8 cellular contexts compared by ENCODE assay signal in genomic region chr17:2266045-2266864, GRCh38. TPM values are rescaled to one million over a fixed set of nuclear protein-coding genes. Genes with fewer than 3 reads are reported as not detected.
A peak's percentile ranks its signal among the peaks of the same experiment; 100 is the strongest.
DNase-seq lines count a peak whose midpoint lies in the region; ATAC-seq and TF ChIP-seq lines count a peak whose summit lies in the region.

No MANE protein-coding gene starts in this region.

- peaks cover 0 to 51% (median 29%) of the 10 kb centered on the region in 4 donors for H3K4me1 ChIP-seq in tibial artery

- no peak overlapping the region for H3K4me3 ChIP-seq in tibial artery

- H3K27me3 ChIP-seq in tibial artery = no peaks in the 10 kb centered on the region

- peak; percentile 75 for DNase-seq in activated CD4-positive, alpha-beta T cell treated with anti-CD3 and anti-CD28 coated beads, Interleukin-2, amount 50 U/mL, for 1 hour
- DNase-seq in immature natural killer cell = peak; percentile 95 to 96 (median 96)
- peak; percentile 84 for DNase-seq in stimulated activated naive CD8-positive, alpha-beta T cell treated with anti-CD3 and anti-CD28 coated beads, Interleukin-15, Interleukin-2, amounts not matched to agents 100 U/mL and 50 U/mL, for 24 hours
- DNase-seq in tibial artery = no peak
- no peak for DNase-seq in epidermal melanocyte (ENCODE audit: insufficient read length, low spot score)

- peaks cover 0 to 1% (median 0%) of the 10 kb centered on the region in 6 donors for H3K9me3 Mint-ChIP-seq in immature natural killer cell

- peaks cover 0 to 14% (median 0%) of the 10 kb centered on the region in 3 donors for H3K36me3 Mint-ChIP-seq in immature natural killer cell

- no peaks in the 10 kb centered on the region for H3K9me3 ChIP-seq in tibial artery

- H3K4me1 Mint-ChIP-seq in immature natural killer cell = peaks cover 80 to 88% of the 10 kb centered on the region in 2 donors

- peak overlapping the region; percentile 98 to 100 (median 100) for H3K27ac Mint-ChIP-seq in immature natural killer cell

- H3K4me3 Mint-ChIP-seq in immature natural killer cell = peak overlapping the region; percentile 79 to 93 (median 86)

- H3K27ac ChIP-seq in tibial artery = no peak overlapping the region

- peaks cover 0 to 39% (median 0%) of the 10 kb centered on the region in 3 donors for H3K36me3 ChIP-seq in tibial artery

- no peak for TF ChIP-seq CTCF in tibial artery (IDR thresholded peaks at IDR 0.05)

- H3K27me3 Mint-ChIP-seq in immature natural killer cell (ENCODE audit: low read depth in 3 of 3) = peaks cover 7 to 15% (median 14%) of the 10 kb centered on the region in 3 donors

- ATAC-seq in GM18907 (IDR thresholded peaks at IDR 0.05; ENCODE audit: unreplicated experiment) (peak; percentile 73), HG03108 (IDR thresholded peaks at IDR 0.05; ENCODE audit: unreplicated experiment) (peak; percentile 70), HG03469 (IDR thresholded peaks at IDR 0.05; ENCODE audit: unreplicated experiment) (no peak)
- peak; percentile 82 for ATAC-seq in stimulated activated naive CD8-positive, alpha-beta T cell treated with anti-CD3 and anti-CD28 coated beads, Interleukin-15, Interleukin-2, amounts not matched to agents 100 U/mL and 50 U/mL, for 24 hours

- intact Hi-C loops in tibial artery (cut with DNase I; ENCODE audit: low total_unique reads) = no loop called here

RNA-seq across cellular contexts. Expression of gene SMG6, which starts 37.3 kb away (rescaled TPM):
- polyA plus RNA-seq in immature natural killer cell = 1 to 10 TPM; 1.6 to 9.8 (median 4.7) TPM

RNA-seq across cellular contexts. Expression of gene SRR, which starts 37.5 kb away (rescaled TPM):
- 10 to 100 TPM in 1 of 3 donors, 1 to 10 TPM in 2; 6.6 to 13.9 (median 8.6) TPM for polyA plus RNA-seq in immature natural killer cell

Comparison
In these comparisons a context has a peak if more than half of its experiments do, and no peak if none do; other contexts are left out.
1. DNase-seq: peak in activated CD4-positive, alpha-beta T cell treated with anti-CD3 and anti-CD28 coated beads, Interleukin-2, amount 50 U/mL, for 1 hour (single experiment), immature natural killer cell (3 of 3) and stimulated activated naive CD8-positive, alpha-beta T cell treated with anti-CD3 and anti-CD28 coated beads, Interleukin-15, Interleukin-2, amounts not matched to agents 100 U/mL and 50 U/mL, for 24 hours (single experiment); none in tibial artery (0 of 2) and epidermal melanocyte (single experiment).